ENCODE assay signal across 18 cellular contexts in genomic region chr12:113420996-113421595, GRCh38. TPM values are rescaled to one million over a fixed set of nuclear protein-coding genes. Genes with fewer than 3 reads are reported as not detected.
"Had no signal": no experiment of that assay in that cellular context is flagged by ENCODE, and none has a peak within 500 bp of the region (broad histone marks: within the 10 kb centered on the region; RNA-seq: fewer than 3 reads in every experiment).

No MANE protein-coding gene starts in this region.

- H3K9me3 ChIP-seq: body of pancreas, upper lobe of right lung had no signal

- H3K27ac Mint-ChIP-seq: stimulated activated naive CD8-positive, alpha-beta T cell treated with anti-CD3 and anti-CD28 coated beads, Interleukin-15, Interleukin-2, amounts not matched to agents 100 ng/mL and 50 ng/mL, for 24 hours had no signal

- H3K4me3 Mint-ChIP-seq: stimulated activated naive CD8-positive, alpha-beta T cell treated with anti-CD3 and anti-CD28 coated beads, Interleukin-15, Interleukin-2, amounts not matched to agents 100 ng/mL and 50 ng/mL, for 24 hours had no signal

- H3K36me3 ChIP-seq: upper lobe of right lung had no signal

- H3K9me3 Mint-ChIP-seq: activated B cell treated with CpG ODN at 0.5 μM for 24 hours; activated naive CD4-positive, alpha-beta T cell treated with anti-CD3 and anti-CD28 coated beads, Interleukin-2, amount 50 U/mL, for 72 hours; memory B cell; nephron; stimulated activated naive CD8-positive, alpha-beta T cell treated with anti-CD3 and anti-CD28 coated beads, Interleukin-15, Interleukin-2, amounts not matched to agents 100 ng/mL and 50 ng/mL, for 24 hours had no signal

- H3K36me3 Mint-ChIP-seq: activated naive CD4-positive, alpha-beta T cell treated with anti-CD3 and anti-CD28 coated beads, Interleukin-2, amount 50 U/mL, for 72 hours; memory B cell had no signal

- DNase-seq: activated B cell treated with CpG ODN at 0.5 μM for 24 hours; activated CD4-positive, alpha-beta T cell treated with anti-CD3 and anti-CD28 coated beads, Interleukin-2, amount 50 U/mL, for 1 hour; activated effector memory CD4-positive, alpha-beta T cell treated with anti-CD3 and anti-CD28 coated beads, Interleukin-2, amount 50 U/mL, for 16 hours; activated T-cell treated with anti-CD3 and anti-CD28 coated beads for 4 hours; amniotic stem cell; body of pancreas; dermis blood vessel endothelial cell; stimulated activated CD4-positive, alpha-beta T cell treated with anti-CD3 and anti-CD28 coated beads, Interleukin-2, amount 100 ng/mL, for 48 hours; T1000; upper lobe of right lung had no signal

RNA-seq across cellular contexts. Expression of gene SDSL, which starts 1.1 kb away (rescaled TPM):
- total RNA-seq: activated CD8-positive, alpha-beta memory T cell treated with anti-CD3 and anti-CD28 coated beads for 36 hours had no signal

RNA-seq across cellular contexts. Expression of gene SDS, which starts 17.4 kb away (rescaled TPM):
- total RNA-seq: activated B cell treated with CpG ODN at 0.5 μM for 24 hours; activated CD8-positive, alpha-beta memory T cell treated with anti-CD3 and anti-CD28 coated beads for 36 hours; activated naive CD4-positive, alpha-beta T cell treated with anti-CD3 and anti-CD28 coated beads, Interleukin-2, amount 50 U/mL, for 72 hours; dermis blood vessel endothelial cell; osteocyte; temporal lobe had no signal

RNA-seq across cellular contexts. Expression of gene LHX5, which starts 50.6 kb away (rescaled TPM):
- total RNA-seq: activated B cell treated with CpG ODN at 0.5 μM for 24 hours; activated CD8-positive, alpha-beta memory T cell treated with anti-CD3 and anti-CD28 coated beads for 36 hours; activated naive CD4-positive, alpha-beta T cell treated with anti-CD3 and anti-CD28 coated beads, Interleukin-2, amount 50 U/mL, for 72 hours; body of pancreas; dermis blood vessel endothelial cell; esophagus mucosa; osteocyte; upper lobe of right lung had no signal
